Comparison of ENCODE assay signal across 8 cellular contexts in the genomic region with DNA sequence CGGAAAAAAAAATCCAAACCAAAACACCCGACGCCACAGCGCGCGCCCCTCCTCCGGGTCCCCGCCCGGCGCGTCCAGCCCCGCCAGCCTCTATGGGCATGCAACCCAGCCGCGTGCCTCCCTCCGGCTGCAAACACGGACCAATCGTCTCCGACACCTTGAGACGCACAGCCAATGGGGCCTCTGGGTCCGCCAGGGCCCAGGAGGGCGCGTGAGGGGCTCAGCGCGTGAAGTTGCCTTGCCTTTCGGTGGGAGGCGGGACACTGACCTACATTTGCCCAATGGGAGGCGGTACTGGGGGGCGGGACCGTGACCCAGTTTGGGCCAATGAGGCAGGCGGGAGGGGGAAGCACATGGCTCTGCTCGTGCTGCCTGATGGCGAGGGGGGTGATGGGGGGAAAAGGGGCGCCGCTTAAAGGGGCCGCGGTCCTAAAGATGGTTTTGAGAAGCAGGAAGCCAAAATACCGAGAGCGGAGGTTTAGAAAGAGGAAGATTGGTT. TPM values are rescaled to one million over a fixed set of nuclear protein-coding genes. Genes with fewer than 3 reads are reported as not detected.
DNase-seq lines count a peak whose midpoint lies in the region; ATAC-seq and TF ChIP-seq lines count a peak whose summit lies in the region.

No MANE protein-coding gene starts in this region.

- no peak overlapping the region for H2BK120ac ChIP-seq in neuronal stem cell (ENCODE audit: low read depth, low read length)

- peak; percentile 100 for DNase-seq in GDM1 (lab: John Stamatoyannopoulos, UW)
- peak; percentile 94 for DNase-seq in HFF-Myc (ENCODE audit: extremely low read depth, low read depth)
- peak; percentile 100 for DNase-seq in MV-4-11 (lab: John Stamatoyannopoulos, UW)
- peak; percentile 94 to 98 for DNase-seq in SJSA1 (ENCODE audit: low read depth in 1 of 2, low spot score in 2 of 2)
- peak; percentile 100 for DNase-seq in activated naive CD4-positive, alpha-beta T cell treated with Interleukin-2 at 50 U/mL for 16 hours
- peak; percentile 93 to 96 for DNase-seq in foreskin keratinocyte
- peak; percentile 99 for DNase-seq in neuronal stem cell (ENCODE audit: low spot score)

- H3K9me3 ChIP-seq in SJSA1 (replicated peaks), result no peaks in the 10 kb centered on the region
- H3K9me3 ChIP-seq in neuronal stem cell (replicated peaks in 1 of 2; ENCODE audit: control insufficient read depth in 2 of 2, insufficient read depth in 1 of 2, low read depth in 1 of 2, low read length in 2 of 2), result peaks cover 0 to 3% of the 10 kb centered on the region in 2 donors
- no peaks in the 10 kb centered on the region for H3K9me3 ChIP-seq in subcutaneous abdominal adipose tissue (ENCODE audit: control insufficient read depth in 5 of 5, low read length in 5 of 5)

- peak overlapping the region; percentile 47 for H3K4me3 ChIP-seq in HFF-Myc (replicated peaks; ENCODE audit: low read depth, low read length)
- H3K4me3 ChIP-seq in SJSA1, result peak overlapping the region; percentile 31
- peak overlapping the region; percentile 71 for H3K4me3 ChIP-seq in neuronal stem cell (ENCODE audit: low read length in 2 of 2)
- peak overlapping the region; percentile 80 to 94 (median 86) for H3K4me3 ChIP-seq in subcutaneous abdominal adipose tissue (ENCODE audit: low read depth in 1 of 5, low read length in 5 of 5)

- H3K4me2 ChIP-seq in neuronal stem cell (ENCODE audit: insufficient read depth, low read length, poor library complexity, severe bottlenecking), result peak overlapping the region; percentile 97

- H2BK15ac ChIP-seq in neuronal stem cell (ENCODE audit: low read length), result no peak overlapping the region

- peak overlapping the region; percentile 58 for H3K27ac ChIP-seq in SJSA1
- peak overlapping the region; percentile 75 for H3K27ac ChIP-seq in foreskin keratinocyte
- peak overlapping the region; percentile 89 for H3K27ac ChIP-seq in neuronal stem cell (replicated peaks; ENCODE audit: low read length)
- peak overlapping the region; percentile 91 for H3K27ac ChIP-seq in subcutaneous abdominal adipose tissue (ENCODE audit: low read depth, low read length)

- no peak overlapping the region for H3K18ac ChIP-seq in neuronal stem cell (ENCODE audit: low read length)

- no peak overlapping the region for H4K91ac ChIP-seq in neuronal stem cell (ENCODE audit: low read depth, low read length, poor library complexity)

- H3K14ac ChIP-seq in neuronal stem cell (ENCODE audit: low read length), result no peak overlapping the region

- H2AFZ ChIP-seq in neuronal stem cell (ENCODE audit: low read length), result peak overlapping the region; percentile 77

- peak overlapping the region; percentile 3 for H3K23ac ChIP-seq in neuronal stem cell (ENCODE audit: low read depth, low read length, poor library complexity)

- peaks cover 37% of the 10 kb centered on the region for H3K4me1 ChIP-seq in SJSA1 (replicated peaks)
- H3K4me1 ChIP-seq in foreskin keratinocyte, result peaks cover 22% of the 10 kb centered on the region
- peaks cover 20 to 36% of the 10 kb centered on the region in 2 donors for H3K4me1 ChIP-seq in neuronal stem cell (ENCODE audit: control insufficient read depth in 2 of 2, insufficient read depth in 1 of 2, low read depth in 1 of 2, low read length in 2 of 2)
- H3K4me1 ChIP-seq in subcutaneous abdominal adipose tissue (ENCODE audit: control insufficient read depth in 5 of 5, insufficient read depth in 5 of 5, low read length in 5 of 5), result peaks cover 16 to 59% (median 54%) of the 10 kb centered on the region in 5 donors

- peak; percentile 72 for ATAC-seq in foreskin keratinocyte

- no peak overlapping the region for H3K4ac ChIP-seq in neuronal stem cell (ENCODE audit: low read length)

- H3K79me1 ChIP-seq in neuronal stem cell (ENCODE audit: low read depth, low read length), result no peaks in the 10 kb centered on the region

- WGBS in neuronal stem cell (ENCODE audit: extremely low coverage in 2 of 2, insufficient read length in 2 of 2, insufficient replicate concordance in 1 of 2), 2 donors, result no CpG with 5 or more reads among the region's 38 CpGs

- H3K27me3 ChIP-seq in SJSA1 (replicated peaks) (peaks cover 5% of the 10 kb centered on the region), foreskin keratinocyte (no peaks in the 10 kb centered on the region), neuronal stem cell (ENCODE audit: control insufficient read depth in 3 of 3, insufficient read depth in 3 of 3, low read depth in 1 of 3, low read length in 3 of 3) (peaks cover 0 to 4% (median 0%) of the 10 kb centered on the region in 3 experiments), subcutaneous abdominal adipose tissue (ENCODE audit: control insufficient read depth in 5 of 5, insufficient read depth in 4 of 5, low read length in 5 of 5) (no peaks in the 10 kb centered on the region)

- H2BK5ac ChIP-seq in neuronal stem cell (ENCODE audit: low read length), result no peak overlapping the region

- no peak overlapping the region for H3K9ac ChIP-seq in neuronal stem cell (ENCODE audit: low read depth, low read length, poor library complexity)
- H3K9ac ChIP-seq in subcutaneous abdominal adipose tissue (ENCODE audit: low read length in 5 of 5), result peak overlapping the region; percentile 59 to 84 (median 79)

- no peak overlapping the region for H4K8ac ChIP-seq in neuronal stem cell (ENCODE audit: low read depth, low read length)

- TF ChIP-seq CTCF in HFF-Myc (IDR thresholded peaks at IDR 0.05; ENCODE audit: low read depth, low read length, missing control alignments) (no peak), foreskin keratinocyte (conservative IDR thresholded peaks at IDR 0.05) (peak; percentile 13)

- H2BK12ac ChIP-seq in neuronal stem cell (ENCODE audit: low read length), result no peak overlapping the region

- H3K36me3 ChIP-seq in SJSA1, result no peaks in the 10 kb centered on the region
- H3K36me3 ChIP-seq in neuronal stem cell (replicated peaks in 1 of 2; ENCODE audit: control insufficient read depth in 2 of 2, insufficient read depth in 2 of 2, low read length in 2 of 2), result peaks cover 5 to 9% of the 10 kb centered on the region in 2 donors
- peaks cover 0 to 7% (median 4%) of the 10 kb centered on the region in 5 donors for H3K36me3 ChIP-seq in subcutaneous abdominal adipose tissue (ENCODE audit: control insufficient read depth in 5 of 5, insufficient read depth in 5 of 5, low read length in 5 of 5)

- H2AK5ac ChIP-seq in neuronal stem cell (ENCODE audit: low read depth, low read length), result no peak overlapping the region

RNA-seq across cellular contexts. Expression of gene DBP, which starts 0.3 kb away (rescaled TPM):
- 2.2 and 2.7 TPM in 2 replicates for total RNA-seq in SJSA1 (2014; rRNA removed; shearing (Covaris generic))
- 3.0 and 3.7 TPM in 2 replicates for total RNA-seq in foreskin keratinocyte
- polyA plus RNA-seq in foreskin keratinocyte, result 4.6 and 6.2 TPM in 2 replicates
- 17.9 TPM for polyA plus RNA-seq in neuronal stem cell (2013, experiment 1 of 2)
- polyA plus RNA-seq in neuronal stem cell (2013, experiment 2 of 2), result 16.7 TPM

RNA-seq across cellular contexts. Expression of gene CA11, which starts 8.5 kb away (rescaled TPM):
- not detected in 2 replicates for total RNA-seq in SJSA1 (2014; rRNA removed; shearing (Covaris generic))
- 3.9 and 4.9 TPM in 2 replicates for total RNA-seq in foreskin keratinocyte
- 6.7 and 9.0 TPM in 2 replicates for polyA plus RNA-seq in foreskin keratinocyte
- 117 TPM for polyA plus RNA-seq in neuronal stem cell (2013, experiment 1 of 2)
- 126 TPM for polyA plus RNA-seq in neuronal stem cell (2013, experiment 2 of 2)

RNA-seq across cellular contexts. Expression of gene SPHK2, which starts 18.2 kb away (rescaled TPM):
- 7.1 and 8.8 TPM in 2 replicates for total RNA-seq in SJSA1 (2014; rRNA removed; shearing (Covaris generic))
- total RNA-seq in foreskin keratinocyte, result 6.9 and 8.8 TPM in 2 replicates
- polyA plus RNA-seq in foreskin keratinocyte, result 7.7 and 9.6 TPM in 2 replicates
- 25.6 TPM for polyA plus RNA-seq in neuronal stem cell (2013, experiment 1 of 2)
- polyA plus RNA-seq in neuronal stem cell (2013, experiment 2 of 2), result 23.7 TPM

RNA-seq across cellular contexts. Expression of gene RPL18, which starts 18.5 kb away (rescaled TPM):
- 1,668 and 2,023 TPM in 2 replicates for total RNA-seq in SJSA1 (2014; rRNA removed; shearing (Covaris generic))
- 1,924 and 1,965 TPM in 2 replicates for total RNA-seq in foreskin keratinocyte
- 2,287 and 2,314 TPM in 2 replicates for polyA plus RNA-seq in foreskin keratinocyte
- polyA plus RNA-seq in neuronal stem cell (2013, experiment 1 of 2), result 2,801 TPM
- 2,729 TPM for polyA plus RNA-seq in neuronal stem cell (2013, experiment 2 of 2)

RNA-seq across cellular contexts. Expression of gene FAM83E, which starts 22.6 kb away (rescaled TPM):
- total RNA-seq in SJSA1 (2014; rRNA removed; shearing (Covaris generic)), result 0.11 TPM in 1 of 2 replicates, not detected in the other
- 0.48 and 0.67 TPM in 2 replicates for total RNA-seq in foreskin keratinocyte
- polyA plus RNA-seq in foreskin keratinocyte, result 0.12 and 0.24 TPM in 2 replicates
- 0.08 TPM for polyA plus RNA-seq in neuronal stem cell (2013, experiment 1 of 2)
- 0.15 TPM for polyA plus RNA-seq in neuronal stem cell (2013, experiment 2 of 2)

Comparison
In these comparisons a context has a peak if more than half of its experiments do, and no peak if none do; other contexts are left out.
1. Peak in every context shown above with its lines: DNase-seq, ATAC-seq, H3K4me3 ChIP-seq and H3K27ac ChIP-seq.
2. H3K4me3 ChIP-seq: peak in every context shown above with its lines; median percentile 86 in subcutaneous abdominal adipose tissue; 71 in neuronal stem cell; 47 in HFF-Myc; 31 in SJSA1.